ENCODE assay signal across 26 cellular contexts in genomic region chr5:159680095-159680494, GRCh38.
"Had no signal": no experiment of that assay in that cellular context is flagged by ENCODE, and none has a peak within 500 bp of the region (broad histone marks: within the 10 kb centered on the region; RNA-seq: fewer than 3 reads in every experiment).

No MANE protein-coding gene starts in this region.

- H3K4me3 Mint-ChIP-seq: activated CD4-positive, alpha-beta T cell treated with anti-CD3 and anti-CD28 coated beads, Interleukin-2, amount 10 ng/mL, durations not matched to agents 7 days and 5 days; activated naive CD8-positive, alpha-beta T cell treated with anti-CD3 and anti-CD28 coated beads, Interleukin-2, amount 50 U/mL, for 24 hours; activated T-cell treated with anti-CD3 and anti-CD28 coated beads, Interleukin-2, amount 50 U/mL, for 24 hours; mesothelial cell of epicardium; naive thymus-derived CD8-positive, alpha-beta T cell; neural progenitor cell; stimulated activated naive B cell treated with anti-CD40 and anti-IgM and Interleukin-4, amounts not matched to agents 10 μg/mL and 1 μg/mL and 100 μg/mL, for 72 hours; T-helper 2 cell treated with Interferon-gamma antibody and Interleukin-4, amounts not matched to agents 5 μg/mL and 100 μg/mL, for 36 hours had no signal

- H3K27ac Mint-ChIP-seq: activated CD4-positive, alpha-beta T cell treated with anti-CD3 and anti-CD28 coated beads, Interleukin-2, amount 10 ng/mL, durations not matched to agents 7 days and 5 days; activated naive CD8-positive, alpha-beta T cell treated with anti-CD3 and anti-CD28 coated beads, Interleukin-2, amount 50 U/mL, for 24 hours; activated T-cell treated with anti-CD3 and anti-CD28 coated beads, Interleukin-2, amount 50 U/mL, for 24 hours; mesothelial cell of epicardium; naive thymus-derived CD8-positive, alpha-beta T cell; neural progenitor cell; progenitor cell of endocrine pancreas; stimulated activated naive B cell treated with anti-CD40 and anti-IgM and Interleukin-4, amounts not matched to agents 10 μg/mL and 1 μg/mL and 100 μg/mL, for 72 hours; T-helper 2 cell treated with Interferon-gamma antibody and Interleukin-4, amounts not matched to agents 5 μg/mL and 100 μg/mL, for 36 hours had no signal

- DNase-seq: activated CD4-positive, alpha-beta T cell treated with anti-CD3 and anti-CD28 coated beads, Interleukin-2, amount 10 ng/mL, durations not matched to agents 7 days and 5 days; activated CD4-positive, CD25-positive, alpha-beta regulatory T cell treated with anti-CD3 and anti-CD28 coated beads, Interleukin-2, amount 50 U/mL, for 72 hours; activated CD8-positive, alpha-beta memory T cell treated with anti-CD3 and anti-CD28 coated beads for 24 hours; activated CD8-positive, alpha-beta memory T cell treated with anti-CD3 and anti-CD28 coated beads, Interleukin-2, amount 50 U/mL, for 4 hours; activated naive CD4-positive, alpha-beta T cell treated with anti-CD3 and anti-CD28 coated beads, Interleukin-2, amount 50 U/mL, for 16 hours; activated naive CD8-positive, alpha-beta T cell treated with anti-CD3 and anti-CD28 coated beads, Interleukin-2, amount 50 U/mL, for 24 hours; activated T-cell treated with anti-CD3 and anti-CD28 coated beads, Interleukin-2, amount 50 U/mL, for 24 hours; body of pancreas; cortex of kidney; heart right ventricle; kidney glomerular epithelial cell; left ventricle myocardium inferior; naive thymus-derived CD8-positive, alpha-beta T cell; retina; sigmoid colon; stimulated activated CD4-positive, alpha-beta T cell treated with anti-CD3 and anti-CD28 coated beads, Interleukin-2, amount 100 ng/mL, for 48 hours; stimulated activated CD8-positive, alpha-beta memory T cell treated with anti-CD3 and anti-CD28 coated beads, Interleukin-4, amount 100 ng/mL, for 48 hours; stimulated activated naive B cell treated with anti-CD40 and anti-IgM and Interleukin-4, amounts not matched to agents 10 μg/mL and 1 μg/mL and 100 μg/mL, for 72 hours; transverse colon; WERI-Rb-1 had no signal

- H3K4me3 ChIP-seq: body of pancreas, cardiac muscle cell, heart right ventricle, left ventricle myocardium inferior, neural progenitor cell, sigmoid colon, smooth muscle cell, transverse colon had no signal

- H3K4me1 Mint-ChIP-seq: activated CD4-positive, alpha-beta T cell treated with anti-CD3 and anti-CD28 coated beads, Interleukin-2, amount 10 ng/mL, durations not matched to agents 7 days and 5 days; mesothelial cell of epicardium; naive thymus-derived CD8-positive, alpha-beta T cell; neural progenitor cell had no signal

- H3K27me3 Mint-ChIP-seq: activated CD4-positive, alpha-beta T cell treated with anti-CD3 and anti-CD28 coated beads, Interleukin-2, amount 10 ng/mL, durations not matched to agents 7 days and 5 days; activated naive CD8-positive, alpha-beta T cell treated with anti-CD3 and anti-CD28 coated beads, Interleukin-2, amount 50 U/mL, for 24 hours; progenitor cell of endocrine pancreas had no signal
